Comparison of ENCODE assay signal across 21 cellular contexts in the genomic region with DNA sequence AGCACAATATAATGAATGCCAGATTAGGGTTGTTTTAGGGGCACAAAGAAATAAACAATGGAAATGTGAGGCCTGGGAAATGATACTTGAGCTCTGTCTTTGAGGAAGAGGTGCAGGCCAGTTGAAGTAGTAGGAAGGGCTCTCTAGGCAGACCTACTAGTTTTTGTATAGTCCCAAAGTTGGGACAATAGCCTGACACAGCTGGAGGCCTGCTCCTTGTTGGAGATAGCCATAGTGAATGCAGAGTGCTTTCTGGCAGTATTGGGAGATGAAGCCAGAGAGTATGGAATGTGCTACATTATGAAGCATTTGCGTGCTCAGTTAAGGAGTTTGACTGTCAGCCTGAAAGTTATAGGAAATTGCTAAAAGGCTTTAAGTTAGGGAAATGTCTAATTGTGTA.
"Had no signal": no experiment of that assay in that cellular context is flagged by ENCODE, and none has a peak within 500 bp of the region (broad histone marks: within the 10 kb centered on the region; RNA-seq: fewer than 3 reads in every experiment).

No MANE protein-coding gene starts in this region.

- H3K4me1 ChIP-seq: prostate gland had no signal

- H3K27me3 ChIP-seq: foreskin keratinocyte, stomach, suprapubic skin, tibial nerve had no signal

- H3K9me3 ChIP-seq: mucosa of descending colon, prostate gland, stomach, suprapubic skin, tibial nerve had no signal

- H3K27ac Mint-ChIP-seq: activated CD4-positive, alpha-beta T cell treated with anti-CD3 and anti-CD28 coated beads, Interleukin-2, amount 10 ng/mL, durations not matched to agents 7 days and 5 days; activated CD8-positive, alpha-beta memory T cell treated with anti-CD3 and anti-CD28 coated beads, Interleukin-2, amount 10 ng/mL, durations not matched to agents 7 days and 5 days; activated CD8-positive, alpha-beta T cell treated with anti-CD3 and anti-CD28 coated beads for 36 hours; activated naive CD4-positive, alpha-beta T cell treated with anti-CD3 and anti-CD28 coated beads, Interleukin-2, amount 10 ng/mL, durations not matched to agents 7 days and 5 days; stimulated activated memory B cell treated with anti-CD40 and anti-IgM and Interleukin-4, amounts not matched to agents 10 μg/mL and 1 μg/mL and 100 μg/mL, for 72 hours had no signal

- ATAC-seq: activated CD8-positive, alpha-beta memory T cell treated with anti-CD3 and anti-CD28 coated beads, Interleukin-2, amount 10 ng/mL, durations not matched to agents 7 days and 5 days; activated CD8-positive, alpha-beta T cell treated with anti-CD3 and anti-CD28 coated beads for 36 hours; foreskin keratinocyte; left ventricle myocardium superior; mucosa of descending colon; stimulated activated memory B cell treated with anti-CD40 and anti-IgM and Interleukin-4, amounts not matched to agents 10 μg/mL and 1 μg/mL and 100 μg/mL, for 72 hours had no signal

- H3K36me3 ChIP-seq: prostate gland, stomach, suprapubic skin, tibial nerve had no signal

- H3K27ac ChIP-seq: coronary artery, foreskin keratinocyte, prostate gland, suprapubic skin, tibial nerve, VCaP had no signal

- H3K36me3 Mint-ChIP-seq: activated naive CD4-positive, alpha-beta T cell treated with anti-CD3 and anti-CD28 coated beads, Interleukin-2, amount 10 ng/mL, durations not matched to agents 7 days and 5 days; stimulated activated memory B cell treated with anti-CD40 and anti-IgM and Interleukin-4, amounts not matched to agents 10 μg/mL and 1 μg/mL and 100 μg/mL, for 72 hours had no signal

- H3K9me3 Mint-ChIP-seq: activated CD4-positive, alpha-beta T cell treated with anti-CD3 and anti-CD28 coated beads, Interleukin-2, amount 10 ng/mL, durations not matched to agents 7 days and 5 days; activated CD8-positive, alpha-beta T cell treated with anti-CD3 and anti-CD28 coated beads for 36 hours; activated naive CD4-positive, alpha-beta T cell treated with anti-CD3 and anti-CD28 coated beads, Interleukin-2, amount 10 ng/mL, durations not matched to agents 7 days and 5 days; stimulated activated memory B cell treated with anti-CD40 and anti-IgM and Interleukin-4, amounts not matched to agents 10 μg/mL and 1 μg/mL and 100 μg/mL, for 72 hours had no signal

- H3K4me3 Mint-ChIP-seq: activated CD4-positive, alpha-beta T cell treated with anti-CD3 and anti-CD28 coated beads, Interleukin-2, amount 10 ng/mL, durations not matched to agents 7 days and 5 days; activated CD8-positive, alpha-beta memory T cell treated with anti-CD3 and anti-CD28 coated beads, Interleukin-2, amount 10 ng/mL, durations not matched to agents 7 days and 5 days; activated CD8-positive, alpha-beta T cell treated with anti-CD3 and anti-CD28 coated beads for 36 hours; activated naive CD4-positive, alpha-beta T cell treated with anti-CD3 and anti-CD28 coated beads, Interleukin-2, amount 10 ng/mL, durations not matched to agents 7 days and 5 days; stimulated activated memory B cell treated with anti-CD40 and anti-IgM and Interleukin-4, amounts not matched to agents 10 μg/mL and 1 μg/mL and 100 μg/mL, for 72 hours had no signal

- H3K27me3 Mint-ChIP-seq: activated CD4-positive, alpha-beta T cell treated with anti-CD3 and anti-CD28 coated beads, Interleukin-2, amount 10 ng/mL, durations not matched to agents 7 days and 5 days; activated CD8-positive, alpha-beta T cell treated with anti-CD3 and anti-CD28 coated beads for 36 hours; activated naive CD4-positive, alpha-beta T cell treated with anti-CD3 and anti-CD28 coated beads, Interleukin-2, amount 10 ng/mL, durations not matched to agents 7 days and 5 days; stimulated activated memory B cell treated with anti-CD40 and anti-IgM and Interleukin-4, amounts not matched to agents 10 μg/mL and 1 μg/mL and 100 μg/mL, for 72 hours had no signal

- DNase-seq: activated CD4-positive, alpha-beta T cell treated with anti-CD3 and anti-CD28 coated beads, Interleukin-2, amount 10 ng/mL, durations not matched to agents 7 days and 5 days; activated CD4-positive, CD25-positive, alpha-beta regulatory T cell treated with anti-CD3 and anti-CD28 coated beads, Interleukin-2, amount 50 U/mL, for 72 hours; activated CD8-positive, alpha-beta memory T cell treated with anti-CD3 and anti-CD28 coated beads, Interleukin-2, amount 10 ng/mL, durations not matched to agents 7 days and 5 days; activated CD8-positive, alpha-beta T cell treated with anti-CD3 and anti-CD28 coated beads for 36 hours; activated effector memory CD4-positive, alpha-beta T cell treated with anti-CD3 and anti-CD28 coated beads, Interleukin-2, amount 50 U/mL, for 16 hours; activated naive CD4-positive, alpha-beta T cell treated with anti-CD3 and anti-CD28 coated beads, Interleukin-2, amount 10 ng/mL, durations not matched to agents 7 days and 5 days; activated T-cell treated with anti-CD3 and anti-CD28 coated beads for 4 hours; amygdala; cerebellar nuclear complex; erythroblast; foreskin keratinocyte; hippocampal formation; left ventricle myocardium superior; mucosa of descending colon; stomach had no signal

- H3K4me3 ChIP-seq: coronary artery, mucosa of descending colon, prostate gland, stomach, suprapubic skin, tibial nerve had no signal

- H3K4me1 Mint-ChIP-seq: activated CD8-positive, alpha-beta memory T cell treated with anti-CD3 and anti-CD28 coated beads, Interleukin-2, amount 10 ng/mL, durations not matched to agents 7 days and 5 days had no signal
